21 cellular contexts compared by ENCODE assay signal in the genomic region with DNA sequence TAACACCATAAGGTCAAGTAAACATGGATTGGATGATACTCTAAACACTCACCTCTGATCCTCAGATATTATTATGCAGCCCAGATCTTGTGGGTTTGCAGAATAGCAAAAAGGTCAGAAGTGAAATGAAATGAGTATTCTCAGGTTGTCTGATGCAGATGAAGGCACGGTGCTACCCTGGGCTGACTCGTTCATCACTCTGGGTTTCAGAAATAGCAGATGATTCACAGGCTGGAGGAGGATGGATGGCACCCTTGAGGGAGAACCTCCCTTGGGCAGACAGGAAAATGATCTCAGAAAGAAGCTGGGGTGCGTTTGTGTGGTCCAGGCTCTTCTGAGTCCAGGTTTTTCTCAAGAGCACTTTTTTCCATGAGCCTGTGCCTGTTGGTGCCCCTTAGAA.
"Had no signal": no experiment of that assay in that cellular context is flagged by ENCODE, and none has a peak within 500 bp of the region (broad histone marks: within the 10 kb centered on the region; RNA-seq: fewer than 3 reads in every experiment).

No MANE protein-coding gene starts in this region.

- H3K4me3 Mint-ChIP-seq: activated CD4-positive, alpha-beta T cell treated with anti-CD3 and anti-CD28 coated beads, Interleukin-2, amount 10 ng/mL, durations not matched to agents 24 days and 14 days; activated CD8-positive, alpha-beta T cell treated with anti-CD3 and anti-CD28 coated beads, Interleukin-2, amount 10 ng/mL, durations not matched to agents 7 days and 5 days; activated naive CD8-positive, alpha-beta T cell; naive B cell; neural crest cell; stimulated activated effector memory CD8-positive, alpha-beta T cell treated with anti-CD3 and anti-CD28 coated beads, Interleukin-12 subunit alpha, Interleukin-12 subunit beta, amount 100 ng/mL, for 72 hours had no signal

- H3K27me3 Mint-ChIP-seq: activated CD4-positive, alpha-beta T cell treated with anti-CD3 and anti-CD28 coated beads, Interleukin-2, amount 10 ng/mL, durations not matched to agents 24 days and 14 days had no signal

- DNase-seq: activated CD4-positive, alpha-beta T cell treated with anti-CD3 and anti-CD28 coated beads, Interleukin-2, amount 10 ng/mL, durations not matched to agents 24 days and 14 days; activated CD8-positive, alpha-beta T cell treated with anti-CD3 and anti-CD28 coated beads, Interleukin-2, amount 10 ng/mL, durations not matched to agents 7 days and 5 days; activated effector memory CD4-positive, alpha-beta T cell treated with Interleukin-2 at 50 U/mL for 16 hours; activated T-cell treated with anti-CD3 and anti-CD28 coated beads, Interleukin-2, amount 50 U/mL, for 48 hours; amygdala; body of pancreas; dorsolateral prefrontal cortex; foreskin melanocyte; glutamatergic neuron; mucosa of descending colon; naive B cell; right cardiac atrium; stimulated activated CD4-positive, alpha-beta T cell treated with anti-CD3 and anti-CD28 coated beads, Interleukin-4, amount 100 ng/mL, for 24 hours; thyroid gland had no signal

- H3K36me3 ChIP-seq: prostate gland, SJSA1, thyroid gland had no signal

- H3K27ac ChIP-seq: body of pancreas, dorsolateral prefrontal cortex, prostate gland, SJSA1, skin epidermis, thyroid gland had no signal

- H3K9me3 Mint-ChIP-seq: activated CD4-positive, alpha-beta T cell treated with anti-CD3 and anti-CD28 coated beads, Interleukin-2, amount 10 ng/mL, durations not matched to agents 24 days and 14 days; stimulated activated effector memory CD8-positive, alpha-beta T cell treated with anti-CD3 and anti-CD28 coated beads, Interleukin-12 subunit alpha, Interleukin-12 subunit beta, amount 100 ng/mL, for 72 hours had no signal

- H3K36me3 Mint-ChIP-seq: activated naive CD8-positive, alpha-beta T cell; naive B cell; stimulated activated effector memory CD8-positive, alpha-beta T cell treated with anti-CD3 and anti-CD28 coated beads, Interleukin-12 subunit alpha, Interleukin-12 subunit beta, amount 100 ng/mL, for 72 hours had no signal

- H3K9me3 ChIP-seq: body of pancreas, mucosa of descending colon, prostate gland, thyroid gland had no signal

- H3K27me3 ChIP-seq: SJSA1, thyroid gland had no signal

- H3K4me3 ChIP-seq: body of pancreas, dorsolateral prefrontal cortex, mucosa of descending colon, prostate gland, SJSA1, skin epidermis, thyroid gland had no signal

- H3K27ac Mint-ChIP-seq: activated CD4-positive, alpha-beta T cell treated with anti-CD3 and anti-CD28 coated beads, Interleukin-2, amount 10 ng/mL, durations not matched to agents 24 days and 14 days; activated CD8-positive, alpha-beta T cell treated with anti-CD3 and anti-CD28 coated beads, Interleukin-2, amount 10 ng/mL, durations not matched to agents 7 days and 5 days; activated naive CD8-positive, alpha-beta T cell; naive B cell; stimulated activated effector memory CD8-positive, alpha-beta T cell treated with anti-CD3 and anti-CD28 coated beads, Interleukin-12 subunit alpha, Interleukin-12 subunit beta, amount 100 ng/mL, for 72 hours had no signal

- ATAC-seq: activated CD8-positive, alpha-beta T cell treated with anti-CD3 and anti-CD28 coated beads, Interleukin-2, amount 10 ng/mL, durations not matched to agents 7 days and 5 days; body of pancreas; left lobe of liver; mucosa of descending colon; right cardiac atrium; stimulated activated effector memory CD8-positive, alpha-beta T cell treated with anti-CD3 and anti-CD28 coated beads, Interleukin-12 subunit alpha, Interleukin-12 subunit beta, amount 100 ng/mL, for 72 hours had no signal

- H3K4me1 Mint-ChIP-seq: activated CD4-positive, alpha-beta T cell treated with anti-CD3 and anti-CD28 coated beads, Interleukin-2, amount 10 ng/mL, durations not matched to agents 24 days and 14 days; naive B cell; neural crest cell; stimulated activated effector memory CD8-positive, alpha-beta T cell treated with anti-CD3 and anti-CD28 coated beads, Interleukin-12 subunit alpha, Interleukin-12 subunit beta, amount 100 ng/mL, for 72 hours had no signal
